ENCODE assay signal across 13 cellular contexts in genomic region chr1:6638226-6638625, GRCh38. TPM values are rescaled to one million over a fixed set of nuclear protein-coding genes. Genes with fewer than 3 reads are reported as not detected.
DNase-seq lines count a peak whose midpoint lies in the region; ATAC-seq, FAIRE-seq and TF ChIP-seq lines count a peak whose summit lies in the region.
"Had no signal": no experiment of that assay in that cellular context is flagged by ENCODE, and none has a peak within 500 bp of the region (broad histone marks: within the 10 kb centered on the region; RNA-seq: fewer than 3 reads in every experiment).

No MANE protein-coding gene starts in this region.

- peak overlapping the region; percentile 42 for H3K4me2 ChIP-seq in skeletal muscle satellite cell (ENCODE audit: low read length)
- H3K4me2 ChIP-seq: BLaER1 treated with 17β-estradiol and CSF1 and Interleukin-3, amounts not matched to agents 10 nM and 100 nM had no signal

- H3K27me3 Mint-ChIP-seq in HFFc6 (ENCODE audit: insufficient read depth): no peaks in the 10 kb centered on the region; the same call in none of the 2 replicates

- H3K27ac Mint-ChIP-seq in HFFc6: no peak overlapping the region
- H3K27ac Mint-ChIP-seq: immature natural killer cell had no signal

- H3K9me3 ChIP-seq in left lung: no peaks in the 10 kb centered on the region
- H3K9me3 ChIP-seq in skeletal muscle satellite cell (replicated peaks; ENCODE audit: low read length): no peaks in the 10 kb centered on the region
- H3K9me3 ChIP-seq: BLaER1 treated with 17β-estradiol and CSF1 and Interleukin-3, amounts not matched to agents 10 nM and 100 nM had no signal

- H3K27ac ChIP-seq in dorsolateral prefrontal cortex (peak overlapping the region in 22 of 59 donors; percentile 2 to 55 (median 38)), left lung (peak overlapping the region in 1 of 2 donors; percentile 26)
- H3K27ac ChIP-seq: BLaER1 treated with 17β-estradiol and CSF1 and Interleukin-3, amounts not matched to agents 10 nM and 100 nM; parathyroid adenoma had no signal

- H3K36me3 ChIP-seq in left lung (peaks cover 3 to 94% of the 10 kb centered on the region in 2 donors), skeletal muscle satellite cell (ENCODE audit: insufficient read depth, low read length) (peaks cover 68% of the 10 kb centered on the region)

- TF ChIP-seq POLR2A in GM12892 (IDR thresholded peaks at IDR 0.05; ENCODE audit: low read depth, low read length): no peak

- peak overlapping the region; percentile 47 for H3K9ac ChIP-seq in skeletal muscle satellite cell (ENCODE audit: low read depth, low read length)
- H3K9ac ChIP-seq: parathyroid adenoma had no signal

- intact Hi-C loops in dorsolateral prefrontal cortex (cut with DNase I): no loop called here
- intact Hi-C loops in left lung (cut with DNase I): loop anchor here in 1 of 2 donors (10.0 kb wide), 1 partner anchor 153 kb away; no protein-coding TSS in a partner anchor

- peaks cover 16% of the 10 kb centered on the region for H3K36me3 Mint-ChIP-seq in HFFc6 (ENCODE audit: low read depth)

- H3K4me1 ChIP-seq in left lung (no peaks in the 10 kb centered on the region), skeletal muscle satellite cell (ENCODE audit: control insufficient read depth, insufficient read depth, low read length) (peaks cover 21% of the 10 kb centered on the region)
- H3K4me1 ChIP-seq: parathyroid adenoma had no signal

- TF ChIP-seq CTCF in dorsolateral prefrontal cortex (IDR thresholded peaks at IDR 0.05 in 54 of 56, conservative IDR thresholded peaks at IDR 0.05 in 2 of 56; ENCODE audit: low read depth in 1 of 56, partially characterized antibody in 56 of 56) (no peak), left lung (IDR thresholded peaks at IDR 0.05) (no peak), HFFc6 (IDR thresholded peaks at IDR 0.05) (no peak)

- peak in 8 of 14 donors; percentile 4 to 66 (median 16) for DNase-seq in C1 segment of cervical spinal cord (lab: John Stamatoyannopoulos, UW)
- peak; percentile 33 to 88 (median 78) for DNase-seq in dorsolateral prefrontal cortex
- DNase-seq in left lung: peak; percentile 53 to 77
- DNase-seq in GM12892 (ENCODE audit: insufficient read length): no peak
- DNase-seq in HFFc6: no peak
- DNase-seq: activated CD4-positive, alpha-beta T cell treated with anti-CD3 and anti-CD28 coated beads for 4 hours; immature natural killer cell; NCI-H748 treated with DMSO at 0.1 percent for 48 hours had no signal

- no peak overlapping the region for H3K4me3 ChIP-seq in dorsolateral prefrontal cortex
- no peak overlapping the region for H3K4me3 ChIP-seq in left lung
- no peak overlapping the region for H3K4me3 ChIP-seq in skeletal muscle satellite cell (ENCODE audit: low read length)
- H3K4me3 ChIP-seq: BLaER1 treated with 17β-estradiol and CSF1 and Interleukin-3, amounts not matched to agents 10 nM and 100 nM had no signal

- H3K9me3 Mint-ChIP-seq in HFFc6: no peaks in the 10 kb centered on the region
- H3K9me3 Mint-ChIP-seq: immature natural killer cell had no signal

- H3K4me1 Mint-ChIP-seq in HFFc6 (ENCODE audit: low read depth): peaks cover 16% of the 10 kb centered on the region
- H3K4me1 Mint-ChIP-seq: immature natural killer cell had no signal

- no peak overlapping the region for H3K4me3 Mint-ChIP-seq in HFFc6
- H3K4me3 Mint-ChIP-seq: immature natural killer cell had no signal

- no peaks in the 10 kb centered on the region for H3K27me3 ChIP-seq in dorsolateral prefrontal cortex
- H3K27me3 ChIP-seq in left lung: no peaks in the 10 kb centered on the region
- H3K27me3 ChIP-seq in skeletal muscle satellite cell (ENCODE audit: control insufficient read depth, insufficient read depth, low read length): no peaks in the 10 kb centered on the region
- H3K27me3 ChIP-seq: BLaER1 treated with 17β-estradiol and CSF1 and Interleukin-3, amounts not matched to agents 10 nM and 100 nM had no signal

- no peak for FAIRE-seq in GM12892 (lab: Jason Lieb, UNC)

- peak; percentile 12 for ATAC-seq in left lung
- no peak for ATAC-seq in GM21825 (IDR thresholded peaks at IDR 0.05; ENCODE audit: unreplicated experiment)
- ATAC-seq in HG03565 (IDR thresholded peaks at IDR 0.05; ENCODE audit: unreplicated experiment): no peak

RNA-seq across cellular contexts. Expression of gene THAP3, which starts 13.6 kb away (rescaled TPM):
- total RNA-seq in dorsolateral prefrontal cortex (10 to 100 TPM; 15.9 to 40.5 (median 24.6) TPM), left lung (10 to 100 TPM; 14.5 to 16.5 TPM)
- total RNA-seq in skeletal muscle satellite cell (2012; rRNA removed): 13.3 and 14.7 TPM in 2 replicates
- polyA plus RNA-seq in GM12892 (2012; ENCODE audit: missing spikeins): 10.6 TPM
- total RNA-seq in HFFc6 (2021; fragmentation: NEBNext Ultra II Directional; extraction: Animal tissue kit (Norgen Biotek cat#: 25700)): 10 to 100 TPM; 12.9 to 18.2 (median 16.2) TPM

RNA-seq across cellular contexts. Expression of gene PHF13, which starts 24.7 kb away (rescaled TPM):
- total RNA-seq in dorsolateral prefrontal cortex (10 to 100 TPM in 117 of 120 experiments, 1 to 10 TPM in 3; 9.4 to 21.9 (median 13.0) TPM), left lung (10 to 100 TPM; 11.1 to 12.2 TPM)
- 8.4 and 9.0 TPM in 2 replicates for total RNA-seq in skeletal muscle satellite cell (2012; rRNA removed)
- polyA plus RNA-seq in GM12892 (2012; ENCODE audit: missing spikeins): 10.0 TPM
- 10 to 100 TPM; 18.0 to 19.9 (median 19.0) TPM for total RNA-seq in HFFc6 (2021; fragmentation: NEBNext Ultra II Directional; extraction: Animal tissue kit (Norgen Biotek cat#: 25700))

RNA-seq across cellular contexts. Expression of gene KLHL21, which starts 35.6 kb away (rescaled TPM):
- total RNA-seq in dorsolateral prefrontal cortex: 10 to 100 TPM; 36.4 to 92.8 (median 52.5) TPM
- 10 to 100 TPM; 20.6 to 29.2 TPM for total RNA-seq in left lung
- 75.4 and 83.1 TPM in 2 replicates for total RNA-seq in skeletal muscle satellite cell (2012; rRNA removed)
- polyA plus RNA-seq in GM12892 (2012; ENCODE audit: missing spikeins): 3.8 TPM
- total RNA-seq in HFFc6 (2021; fragmentation: NEBNext Ultra II Directional; extraction: Animal tissue kit (Norgen Biotek cat#: 25700)): 10 to 100 TPM; 21.1 to 31.5 (median 22.6) TPM

RNA-seq across cellular contexts. Expression of gene ZBTB48, which starts 58.4 kb away (rescaled TPM):
- 10 to 100 TPM; 19.2 to 51.0 (median 30.1) TPM for total RNA-seq in dorsolateral prefrontal cortex
- total RNA-seq in left lung: 10 to 100 TPM; 24.7 to 34.5 TPM
- total RNA-seq in skeletal muscle satellite cell (2012; rRNA removed): 8.1 and 14.9 TPM in 2 replicates
- polyA plus RNA-seq in GM12892 (2012; ENCODE audit: missing spikeins): 13.4 TPM
- total RNA-seq in HFFc6 (2021; fragmentation: NEBNext Ultra II Directional; extraction: Animal tissue kit (Norgen Biotek cat#: 25700)): 10 to 100 TPM; 10.0 to 15.1 (median 11.3) TPM

Comparison
In these comparisons a context has a peak if more than half of its experiments do, and no peak if none do; other contexts are left out.
1. DNase-seq: peak in C1 segment of cervical spinal cord (8 of 14), dorsolateral prefrontal cortex (10 of 10) and left lung (2 of 2); none in GM12892 (single experiment) and HFFc6 (single experiment).